11 cellular contexts compared by ENCODE assay signal in genomic region chr22:31161386-31161785, GRCh38. TPM values are rescaled to one million over a fixed set of nuclear protein-coding genes. Genes with fewer than 3 reads are reported as not detected.
DNase-seq lines count a peak whose midpoint lies in the region; ATAC-seq and TF ChIP-seq lines count a peak whose summit lies in the region.
"Had no signal": no experiment of that assay in that cellular context is flagged by ENCODE, and none has a peak within 500 bp of the region (broad histone marks: within the 10 kb centered on the region; RNA-seq: fewer than 3 reads in every experiment).

No MANE protein-coding gene starts in this region.

- H3K4me3 ChIP-seq in DOHH2 (ENCODE audit: low read length) (peak overlapping the region; percentile 92; the same call in 1 of the 2 replicates), fibroblast of pulmonary artery (replicated peaks; ENCODE audit: low read depth, low read length) (peak overlapping the region; percentile 77), sigmoid colon (peak overlapping the region in 3 of 4 donors; percentile 76 to 94 (median 84))

- H3K36me3 ChIP-seq in DOHH2 (ENCODE audit: control insufficient read depth, low read length) (peaks cover 6% of the 10 kb centered on the region), sigmoid colon (peaks cover 0 to 31% (median 3%) of the 10 kb centered on the region in 4 donors)

- H3K36me3 Mint-ChIP-seq in T-cell = peaks cover 10% of the 10 kb centered on the region

- ATAC-seq in T-cell (replicated peaks in 1 of 4) = no peak
- no peak for ATAC-seq in HG03442 (IDR thresholded peaks at IDR 0.05; ENCODE audit: unreplicated experiment)

- H3K27me3 ChIP-seq in DOHH2 (ENCODE audit: control insufficient read depth, low read length) (no peaks in the 10 kb centered on the region; the same call in 1 of the 2 replicates), sigmoid colon (no peaks in the 10 kb centered on the region)

- DNase-seq in T-cell (no peak), fibroblast of pulmonary artery (ENCODE audit: low read depth) (no peak), sigmoid colon (no peak), iPS-NIHi11 (ENCODE audit: low spot score) (no peak), ACHN (no peak), hippocampal formation (lab: John Stamatoyannopoulos, UW) (no peak)
- DNase-seq: activated naive CD4-positive, alpha-beta T cell treated with anti-CD3 and anti-CD28 coated beads, Interleukin-2, amount 50 U/mL, for 16 hours; mesendoderm; NCI-H524 had no signal

- no peak for TF ChIP-seq POLR2A in sigmoid colon (IDR thresholded peaks at IDR 0.05)

- in situ Hi-C loops in ACHN (cut with HindIII; ENCODE audit: low pct_ligation_motif_present, low pct_unique_long_range_greater_than_20kb, low sequenced_read_pairs) = no loop called here

- TF ChIP-seq EP300 in sigmoid colon (IDR thresholded peaks at IDR 0.05) = no peak

- no peaks in the 10 kb centered on the region for H4K20me1 ChIP-seq in DOHH2 (ENCODE audit: control insufficient read depth, insufficient read depth, low read depth, low read length)

- H3K4me2 ChIP-seq in DOHH2 (ENCODE audit: low read length) = peak overlapping the region; percentile 97

- no peaks in the 10 kb centered on the region for H3K9me3 ChIP-seq in DOHH2 (ENCODE audit: control insufficient read depth, insufficient read depth, low read length)
- no peaks in the 10 kb centered on the region for H3K9me3 ChIP-seq in sigmoid colon

- peak overlapping the region; percentile 96 to 100 (median 100) for H3K4me3 Mint-ChIP-seq in T-cell

- no peak for TF ChIP-seq CTCF in DOHH2 (IDR thresholded peaks at IDR 0.05; ENCODE audit: low read depth, low read length, poor library complexity, severe bottlenecking)
- TF ChIP-seq CTCF in fibroblast of pulmonary artery (IDR thresholded peaks at IDR 0.05; ENCODE audit: low read length, missing control alignments) = no peak
- no peak for TF ChIP-seq CTCF in sigmoid colon (IDR thresholded peaks at IDR 0.05)

- no peak overlapping the region for H3K27ac ChIP-seq in DOHH2 (ENCODE audit: low read depth, low read length)
- H3K27ac ChIP-seq in sigmoid colon = peak overlapping the region; percentile 94 to 97 (median 94)

- CTCF ChIA-PET in T-cell (lab: Charles Lee) = interaction anchor here (0.6 to 1.1 kb wide), 5 partner anchors 19 to 241 kb away, joined by 3 to 6 read pairs (median 3); no protein-coding TSS in a partner anchor

- H3K27me3 Mint-ChIP-seq in T-cell = no peaks in the 10 kb centered on the region

- peaks cover 33% of the 10 kb centered on the region for H3K79me2 ChIP-seq in DOHH2 (ENCODE audit: control insufficient read depth, low read length)

- H3K9me2 ChIP-seq in DOHH2 (replicated peaks; ENCODE audit: control insufficient read depth, low read length) = no peaks in the 10 kb centered on the region

- no peaks in the 10 kb centered on the region for H3K9me3 Mint-ChIP-seq in T-cell

- H3F3A ChIP-seq in DOHH2 (ENCODE audit: control insufficient read depth, insufficient read depth) = no peaks in the 10 kb centered on the region; the same call in 1 of the 2 replicates

- POLR2A ChIA-PET in T-cell (lab: Charles Lee) = interaction anchor here (0.6 kb wide), 2 partner anchors 57 to 63 kb away, joined by 3 to 5 read pairs; no protein-coding TSS in a partner anchor

- H3K4me1 Mint-ChIP-seq in T-cell = peaks cover 37 to 51% (median 44%) of the 10 kb centered on the region in 3 donors

- H3K4me1 ChIP-seq in DOHH2 (ENCODE audit: control insufficient read depth, low read length) (peaks cover 27% of the 10 kb centered on the region), sigmoid colon (peaks cover 0 to 33% (median 27%) of the 10 kb centered on the region in 4 donors)

- peak overlapping the region; percentile 28 to 100 for H3K27ac Mint-ChIP-seq in T-cell

- intact Hi-C loops in sigmoid colon (cut with DNase I) = loop anchor here (5.0 kb wide), 1 partner anchor 51 kb away; the partner anchor contains the start of gene LIMK2

RNA-seq across cellular contexts. Expression of gene RNF185, which starts 1.4 kb away (rescaled TPM):
- 10 to 100 TPM; 12.2 to 29.8 (median 25.9) TPM for total RNA-seq in T-cell
- total RNA-seq in sigmoid colon = 10 to 100 TPM; 30.1 to 33.5 (median 31.6) TPM
- 10 to 100 TPM; 23.4 to 44.9 (median 43.2) TPM for polyA plus RNA-seq in sigmoid colon

RNA-seq across cellular contexts. Expression of gene PLA2G3, which starts 21.1 kb away (rescaled TPM):
- total RNA-seq in T-cell (not detected), sigmoid colon (not detected)
- 1 to 10 TPM in 1 of 3 donors, not detected in 2; 5.2 TPM for polyA plus RNA-seq in sigmoid colon

RNA-seq across cellular contexts. Expression of gene INPP5J, which starts 38.6 kb away (rescaled TPM):
- total RNA-seq in T-cell (1 to 10 TPM in 1 of 5 donors, under 1 TPM in 4; 0.23 to 1.1 (median 0.35) TPM), sigmoid colon (1 to 10 TPM; 1.1 to 2.2 (median 1.8) TPM)
- polyA plus RNA-seq in sigmoid colon = 10 to 100 TPM; 11.4 to 15.3 (median 12.5) TPM

RNA-seq across cellular contexts. Expression of gene LIMK2, which starts 50.7 kb away (rescaled TPM):
- total RNA-seq in T-cell (10 to 100 TPM; 21.5 to 31.5 (median 29.7) TPM), sigmoid colon (10 to 100 TPM; 10.3 to 20.8 (median 14.0) TPM)
- 10 to 100 TPM; 31.9 to 58.7 (median 39.0) TPM for polyA plus RNA-seq in sigmoid colon

RNA-seq across cellular contexts. Expression of gene SELENOM, which starts 54.0 kb away (rescaled TPM):
- total RNA-seq in T-cell (10 to 100 TPM; 46.4 to 67.8 (median 53.7) TPM), sigmoid colon (1,000 to 10,000 TPM in 3 of 4 donors, 100 to 1,000 TPM in 1; 868 to 1,938 (median 1,638) TPM)
- 100 to 1,000 TPM in 2 of 3 donors, 10 to 100 TPM in 1; 40.9 to 192 (median 169) TPM for polyA plus RNA-seq in sigmoid colon
